Comparison of ENCODE assay signal across 21 cellular contexts in the genomic region with DNA sequence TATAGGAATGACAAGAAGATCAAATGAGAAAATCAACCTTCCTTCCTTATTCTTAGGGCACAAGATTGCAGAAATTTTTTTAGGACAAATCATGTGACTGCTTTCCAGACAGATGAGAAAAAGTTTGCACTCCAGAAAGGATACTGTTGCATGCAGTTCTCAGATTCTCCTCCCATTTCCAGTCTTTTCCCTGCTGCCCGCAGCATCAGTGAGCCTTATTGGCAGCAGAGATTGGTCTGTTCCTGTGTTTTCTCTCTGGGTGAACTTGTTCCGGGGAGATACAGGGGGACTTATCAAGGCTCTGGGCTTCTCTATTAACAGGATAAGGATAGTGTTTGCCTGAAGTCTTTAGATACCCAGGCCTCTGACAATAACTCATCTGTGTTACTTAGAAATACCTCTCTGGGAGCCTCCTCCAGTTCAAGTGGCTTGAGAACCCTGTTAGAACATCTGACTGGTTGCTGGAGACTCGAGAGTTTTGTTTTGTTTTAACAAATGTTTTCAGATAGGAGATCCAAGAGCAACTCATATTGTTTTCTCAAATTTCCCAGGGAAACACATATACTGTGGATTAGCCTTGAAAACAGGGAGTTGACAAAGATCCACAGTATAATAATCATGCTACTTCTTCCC.
DNase-seq lines count a peak whose midpoint lies in the region; ATAC-seq and TF ChIP-seq lines count a peak whose summit lies in the region.
"Had no signal": no experiment of that assay in that cellular context is flagged by ENCODE, and none has a peak within 500 bp of the region (broad histone marks: within the 10 kb centered on the region; RNA-seq: fewer than 3 reads in every experiment).

No MANE protein-coding gene starts in this region.

- H3K4me1 ChIP-seq in testis: peaks cover 26% of the 10 kb centered on the region
- H3K4me1 ChIP-seq: neural progenitor cell had no signal

- no peaks in the 10 kb centered on the region for H3K36me3 ChIP-seq in testis (ENCODE audit: low read depth, missing control alignments)
- H3K36me3 ChIP-seq: neural progenitor cell had no signal

- no peak for TF ChIP-seq POLR2A in testis (IDR thresholded peaks at IDR 0.05)

- WGBS in testis, 2 donors: 22 to 34% methylated on average over 3 of the region's 3 CpGs

- intact Hi-C loops in left ventricle myocardium superior (cut with micrococcal nuclease) (no loop called here), Right ventricle myocardium superior (cut with DNase I) (no loop called here), testis (cut with DNase I; ENCODE audit: low total_unique reads) (no loop called here)

- H3K27me3 ChIP-seq in testis: no peaks in the 10 kb centered on the region
- H3K27me3 ChIP-seq: neural progenitor cell had no signal

- H3K9me3 ChIP-seq in testis: no peaks in the 10 kb centered on the region

- ATAC-seq in left ventricle myocardium superior (peak; percentile 61), Right ventricle myocardium superior (ENCODE audit: poor library complexity) (no peak)

- H3K27ac ChIP-seq in testis (peak overlapping the region; percentile 62 to 63), caudate nucleus (ENCODE audit: low read depth, low read length) (no peak overlapping the region)
- H3K27ac ChIP-seq: neural progenitor cell, SK-N-MC, VCaP had no signal

- TF ChIP-seq CTCF in testis (IDR thresholded peaks at IDR 0.05): no peak

- no peak overlapping the region for H3K4me3 ChIP-seq in testis
- H3K4me3 ChIP-seq: neural progenitor cell, SK-N-MC had no signal

- DNase-seq in left ventricle myocardium superior (no peak), Right ventricle myocardium superior (no peak), brain pericyte (ENCODE audit: low read depth, low spot score) (peak; percentile 10), left kidney (ENCODE audit: low read depth, low spot score) (peak; percentile 23), testis (peak; percentile 70), mucosa of gallbladder (ENCODE audit: low spot score) (no peak), caudate nucleus (lab: John Stamatoyannopoulos, UW) (no peak), NCI-H2081 treated with DMSO at 0.1 percent for 48 hours (lab: John Stamatoyannopoulos, UW) (no peak)
- DNase-seq: 8988T; activated CD4-positive, alpha-beta T cell treated with anti-CD3 and anti-CD28 coated beads, Interleukin-2, amount 10 ng/mL, durations not matched to agents 24 days and 14 days; activated naive CD4-positive, alpha-beta T cell treated with anti-CD3 and anti-CD28 coated beads, Interleukin-2, amount 10 ng/mL, durations not matched to agents 7 days and 5 days; COR-L47; GF-D8; NCI-H1694 treated with DMSO at 0.1 percent for 48 hours; NCI-H226; NCI-H748 treated with DMSO at 0.1 percent for 48 hours; RPMI8226; stimulated activated CD4-positive, alpha-beta T cell treated with anti-CD3 and anti-CD28 coated beads, Interleukin-2, amount 100 ng/mL, for 24 hours had no signal

Comparison
In these comparisons a context has a peak if more than half of its experiments do, and no peak if none do; other contexts are left out.
1. DNase-seq: peak in brain pericyte (single experiment), left kidney (single experiment) and testis (single experiment); none in left ventricle myocardium superior (single experiment), Right ventricle myocardium superior (single experiment), mucosa of gallbladder (single experiment), caudate nucleus (0 of 61) and NCI-H2081 treated with DMSO at 0.1 percent for 48 hours (single experiment).